18 cellular contexts compared by ENCODE assay signal in the genomic region with DNA sequence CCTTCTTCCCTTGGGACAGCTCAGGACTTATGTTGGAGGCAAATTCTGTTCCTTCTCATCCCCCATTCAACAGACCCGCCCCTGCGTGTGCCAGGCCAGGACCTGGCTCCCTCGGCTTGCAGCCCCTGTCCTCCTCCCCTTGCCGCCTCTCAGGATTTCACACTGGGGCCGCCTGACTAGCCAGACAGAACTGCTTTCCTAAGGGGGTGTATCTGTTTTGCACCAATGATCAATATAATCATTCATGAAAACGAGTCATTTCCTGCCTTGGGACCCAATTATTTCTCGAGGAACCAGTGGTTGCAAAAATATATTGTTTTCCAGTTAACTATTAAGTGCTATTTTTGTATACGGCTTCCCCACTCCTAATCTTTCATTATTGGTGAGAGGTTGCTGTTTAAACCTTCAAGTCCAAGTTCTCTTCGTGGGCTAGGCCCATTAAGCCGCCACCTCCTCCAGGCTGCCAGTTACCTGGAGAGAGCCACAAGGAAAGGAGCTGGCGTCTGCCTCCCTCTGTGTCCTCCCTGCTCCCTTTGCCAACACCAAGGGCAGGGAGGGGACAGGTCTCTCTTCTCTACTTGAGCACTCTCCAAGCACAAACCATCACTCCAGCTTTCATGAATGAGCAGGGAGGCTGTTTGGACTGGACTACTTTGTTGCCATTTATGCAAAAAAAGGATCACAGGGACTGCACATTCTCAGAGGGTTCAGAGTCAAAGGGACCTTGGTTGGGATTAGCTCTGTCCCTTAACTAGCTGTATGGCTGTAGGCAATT. TPM values are rescaled to one million over a fixed set of nuclear protein-coding genes. Genes with fewer than 3 reads are reported as not detected.
DNase-seq lines count a peak whose midpoint lies in the region; ATAC-seq, FAIRE-seq and TF ChIP-seq lines count a peak whose summit lies in the region.
"Had no signal": no experiment of that assay in that cellular context is flagged by ENCODE, and none has a peak within 500 bp of the region (broad histone marks: within the 10 kb centered on the region; RNA-seq: fewer than 3 reads in every experiment).

No MANE protein-coding gene starts in this region.

- peaks cover 35% of the 10 kb centered on the region for H3K36me3 ChIP-seq in BLaER1
- H3K36me3 ChIP-seq: uterus had no signal

- POLR2A ChIA-PET in WTC11 (lab: Charles Lee) = no interaction called here

- H3K27ac ChIP-seq in BLaER1 (no peak overlapping the region; the same call in 1 of the 2 replicates), layer of hippocampus (ENCODE audit: low read depth, low read length) (peak overlapping the region; percentile 20)
- H3K27ac ChIP-seq: C4-2B, uterus had no signal

- no peaks in the 10 kb centered on the region for H3K9me3 ChIP-seq in BLaER1
- H3K9me3 ChIP-seq: uterus had no signal

- no peak for FAIRE-seq in D721Med (lab: Jason Lieb, UNC)
- FAIRE-seq: H1, islet of Langerhans had no signal

- H3K4me3 ChIP-seq in BLaER1 = no peak overlapping the region
- H3K4me3 ChIP-seq: uterus had no signal

- peak overlapping the region; percentile 79 for H3K27ac Mint-ChIP-seq in WTC11
- H3K27ac Mint-ChIP-seq in progenitor cell of endocrine pancreas = no peak overlapping the region
- H3K27ac Mint-ChIP-seq: endodermal cell had no signal

- peaks cover 92% of the 10 kb centered on the region for H4K20me1 ChIP-seq in BLaER1

- H3K27me3 ChIP-seq in BLaER1 (no peaks in the 10 kb centered on the region), layer of hippocampus (ENCODE audit: control insufficient read depth, insufficient read depth, low read length) (no peaks in the 10 kb centered on the region)
- H3K27me3 ChIP-seq: uterus had no signal

- peak; percentile 13 for DNase-seq in D721Med (ENCODE audit: insufficient read length, low spot score)
- no peak for DNase-seq in WTC11 (ENCODE audit: low spot score)
- no peak for DNase-seq in DMS114 treated with DMSO at 0.1 percent for 48 hours (lab: John Stamatoyannopoulos, UW; ENCODE audit: unreplicated experiment)
- no peak for DNase-seq in progenitor cell of endocrine pancreas (ENCODE audit: low spot score, unreplicated experiment)
- DNase-seq in DMS53 (lab: John Stamatoyannopoulos, UW) = no peak
- DNase-seq: activated CD4-positive, alpha-beta T cell treated with anti-CD3 and anti-CD28 coated beads for 4 hours; activated gamma-delta T cell; endodermal cell; NCI-H524; T-helper 1 cell; uterus had no signal

- H3K4me1 ChIP-seq in BLaER1 = peaks cover 67% of the 10 kb centered on the region

- no peak for TF ChIP-seq CTCF in D721Med (IDR thresholded peaks at IDR 0.05; ENCODE audit: insufficient read depth, missing control alignments)
- no peak for TF ChIP-seq CTCF in WTC11 (IDR thresholded peaks at IDR 0.05)
- no peak for TF ChIP-seq CTCF in progenitor cell of endocrine pancreas (IDR thresholded peaks at IDR 0.05; ENCODE audit: unreplicated experiment)

- no peaks in the 10 kb centered on the region for H3K27me3 Mint-ChIP-seq in WTC11 (ENCODE audit: low read depth)
- H3K27me3 Mint-ChIP-seq in progenitor cell of endocrine pancreas = no peaks in the 10 kb centered on the region

- H3K9ac ChIP-seq in BLaER1 = peak overlapping the region; percentile 50; the same call in 1 of the 2 replicates

- H3K36me3 Mint-ChIP-seq in WTC11 (no peaks in the 10 kb centered on the region), progenitor cell of endocrine pancreas (ENCODE audit: insufficient read depth) (peaks cover 2% of the 10 kb centered on the region)

- H3K4me1 Mint-ChIP-seq in WTC11 (peaks cover 49% of the 10 kb centered on the region), progenitor cell of endocrine pancreas (ENCODE audit: low read depth) (peaks cover 3% of the 10 kb centered on the region)

- ATAC-seq in WTC11 = no peak
- ATAC-seq in HG02588 (IDR thresholded peaks at IDR 0.05; ENCODE audit: unreplicated experiment) = no peak
- ATAC-seq: Panc1 had no signal

- peak overlapping the region; percentile 72 for H3K4me2 ChIP-seq in BLaER1

- CTCF ChIA-PET in WTC11 (lab: Charles Lee) = interaction anchor here (0.7 to 2.2 kb wide), 3 partner anchors 29 to 93 kb away, joined by 3 to 7 read pairs (median 3); a partner anchor contains a TSS

- no peaks in the 10 kb centered on the region for H3K9me3 Mint-ChIP-seq in WTC11
- no peaks in the 10 kb centered on the region for H3K9me3 Mint-ChIP-seq in progenitor cell of endocrine pancreas (ENCODE audit: low read depth)
- H3K9me3 Mint-ChIP-seq: endodermal cell had no signal

- H3K4me3 Mint-ChIP-seq in WTC11 (no peak overlapping the region), progenitor cell of endocrine pancreas (ENCODE audit: low read depth) (no peak overlapping the region)
- H3K4me3 Mint-ChIP-seq: endodermal cell had no signal

TF ChIP-seq in WTC11, 78 proteins besides CTCF, POLR2A, EP300 and RAD21:
- TF ChIP-seq, protein P1, sequence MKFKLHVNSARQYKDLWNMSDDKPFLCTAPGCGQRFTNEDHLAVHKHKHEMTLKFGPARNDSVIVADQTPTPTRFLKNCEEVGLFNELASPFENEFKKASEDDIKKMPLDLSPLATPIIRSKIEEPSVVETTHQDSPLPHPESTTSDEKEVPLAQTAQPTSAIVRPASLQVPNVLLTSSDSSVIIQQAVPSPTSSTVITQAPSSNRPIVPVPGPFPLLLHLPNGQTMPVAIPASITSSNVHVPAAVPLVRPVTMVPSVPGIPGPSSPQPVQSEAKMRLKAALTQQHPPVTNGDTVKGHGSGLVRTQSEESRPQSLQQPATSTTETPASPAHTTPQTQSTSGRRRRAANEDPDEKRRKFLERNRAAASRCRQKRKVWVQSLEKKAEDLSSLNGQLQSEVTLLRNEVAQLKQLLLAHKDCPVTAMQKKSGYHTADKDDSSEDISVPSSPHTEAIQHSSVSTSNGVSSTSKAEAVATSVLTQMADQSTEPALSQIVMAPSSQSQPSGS (CRISPR knock-in tag; IDR thresholded peaks at IDR 0.05; ENCODE audit: borderline replicate concordance, low read depth) = no peak
- no peak for TF ChIP-seq TP53 (CRISPR knock-in tag; IDR thresholded peaks at IDR 0.05)
- no peak for TF ChIP-seq ZNF263 (CRISPR knock-in tag; IDR thresholded peaks at IDR 0.05; ENCODE audit: low read depth)
- TF ChIP-seq, protein P2, sequence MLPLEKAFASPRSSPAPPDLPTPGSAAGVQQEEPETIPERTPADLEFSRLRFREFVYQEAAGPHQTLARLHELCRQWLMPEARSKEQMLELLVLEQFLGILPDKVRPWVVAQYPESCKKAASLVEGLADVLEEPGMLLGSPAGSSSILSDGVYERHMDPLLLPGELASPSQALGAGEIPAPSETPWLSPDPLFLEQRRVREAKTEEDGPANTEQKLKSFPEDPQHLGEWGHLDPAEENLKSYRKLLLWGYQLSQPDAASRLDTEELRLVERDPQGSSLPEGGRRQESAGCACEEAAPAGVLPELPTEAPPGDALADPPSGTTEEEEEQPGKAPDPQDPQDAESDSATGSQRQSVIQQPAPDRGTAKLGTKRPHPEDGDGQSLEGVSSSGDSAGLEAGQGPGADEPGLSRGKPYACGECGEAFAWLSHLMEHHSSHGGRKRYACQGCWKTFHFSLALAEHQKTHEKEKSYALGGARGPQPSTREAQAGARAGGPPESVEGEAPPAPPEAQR (CRISPR knock-in tag; IDR thresholded peaks at IDR 0.05) = no peak
- no peak for TF ChIP-seq HMGA2 (CRISPR knock-in tag; IDR thresholded peaks at IDR 0.05)
- TF ChIP-seq, protein P3, sequence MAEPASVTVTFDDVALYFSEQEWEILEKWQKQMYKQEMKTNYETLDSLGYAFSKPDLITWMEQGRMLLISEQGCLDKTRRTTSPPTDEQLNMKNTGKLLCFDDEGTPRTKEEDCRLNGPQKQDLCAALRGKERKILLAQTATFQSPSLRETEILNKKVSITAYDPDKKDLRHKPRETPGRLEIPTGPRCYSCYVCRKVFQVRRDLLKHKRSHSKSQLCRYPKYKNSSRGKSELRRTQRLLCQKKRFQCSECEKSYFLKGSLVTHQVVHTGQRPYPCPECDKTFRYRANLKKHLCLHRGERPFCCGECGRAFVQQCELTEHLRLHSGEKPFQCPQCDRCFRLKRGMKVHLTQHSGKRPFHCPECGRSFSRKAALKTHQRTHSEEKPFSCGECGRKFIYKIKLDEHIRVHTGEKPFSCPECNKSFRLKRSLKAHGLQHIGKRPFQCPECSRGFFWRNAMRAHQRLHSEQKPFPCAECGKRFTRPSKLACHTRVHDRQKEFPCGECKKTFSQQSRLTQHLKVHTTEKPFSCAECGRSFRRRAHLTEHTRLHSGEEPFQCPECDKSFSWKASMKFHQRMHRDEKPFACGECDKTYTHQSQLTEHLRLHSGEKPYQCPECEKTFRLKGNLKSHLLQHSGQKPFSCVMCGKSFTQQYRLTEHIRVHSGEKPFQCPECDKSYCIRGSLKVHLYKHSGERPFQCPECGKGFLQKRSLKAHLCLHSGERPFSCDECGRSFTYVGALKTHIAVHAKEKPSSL (CRISPR knock-in tag; conservative IDR thresholded peaks at IDR 0.05) = no peak
- TF ChIP-seq, protein P4, sequence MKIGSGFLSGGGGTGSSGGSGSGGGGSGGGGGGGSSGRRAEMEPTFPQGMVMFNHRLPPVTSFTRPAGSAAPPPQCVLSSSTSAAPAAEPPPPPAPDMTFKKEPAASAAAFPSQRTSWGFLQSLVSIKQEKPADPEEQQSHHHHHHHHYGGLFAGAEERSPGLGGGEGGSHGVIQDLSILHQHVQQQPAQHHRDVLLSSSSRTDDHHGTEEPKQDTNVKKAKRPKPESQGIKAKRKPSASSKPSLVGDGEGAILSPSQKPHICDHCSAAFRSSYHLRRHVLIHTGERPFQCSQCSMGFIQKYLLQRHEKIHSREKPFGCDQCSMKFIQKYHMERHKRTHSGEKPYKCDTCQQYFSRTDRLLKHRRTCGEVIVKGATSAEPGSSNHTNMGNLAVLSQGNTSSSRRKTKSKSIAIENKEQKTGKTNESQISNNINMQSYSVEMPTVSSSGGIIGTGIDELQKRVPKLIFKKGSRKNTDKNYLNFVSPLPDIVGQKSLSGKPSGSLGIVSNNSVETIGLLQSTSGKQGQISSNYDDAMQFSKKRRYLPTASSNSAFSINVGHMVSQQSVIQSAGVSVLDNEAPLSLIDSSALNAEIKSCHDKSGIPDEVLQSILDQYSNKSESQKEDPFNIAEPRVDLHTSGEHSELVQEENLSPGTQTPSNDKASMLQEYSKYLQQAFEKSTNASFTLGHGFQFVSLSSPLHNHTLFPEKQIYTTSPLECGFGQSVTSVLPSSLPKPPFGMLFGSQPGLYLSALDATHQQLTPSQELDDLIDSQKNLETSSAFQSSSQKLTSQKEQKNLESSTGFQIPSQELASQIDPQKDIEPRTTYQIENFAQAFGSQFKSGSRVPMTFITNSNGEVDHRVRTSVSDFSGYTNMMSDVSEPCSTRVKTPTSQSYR (CRISPR knock-in tag; IDR thresholded peaks at IDR 0.05) = no peak
- no peak for TF ChIP-seq CBFB (CRISPR knock-in tag; IDR thresholded peaks at IDR 0.05; ENCODE audit: low read depth)
- no peak for TF ChIP-seq ZBTB21 (CRISPR knock-in tag; IDR thresholded peaks at IDR 0.05; ENCODE audit: borderline replicate concordance)
- no peak for TF ChIP-seq ZNF138 (CRISPR knock-in tag; conservative IDR thresholded peaks at IDR 0.05)

RNA-seq across cellular contexts. Expression of a gene that starts 8.9 kb away (rescaled TPM):
- total RNA-seq in WTC11 (2021) = 57.7 to 59.2 TPM (median 58.7 TPM) in 3 replicates
- total RNA-seq in progenitor cell of endocrine pancreas = 65.0 and 68.1 TPM in 2 replicates

RNA-seq across cellular contexts. Expression of a gene that starts 18.6 kb away (rescaled TPM):
- 152 to 162 TPM (median 153 TPM) in 3 replicates for total RNA-seq in WTC11 (2021)
- 97.4 and 98.7 TPM in 2 replicates for total RNA-seq in progenitor cell of endocrine pancreas
